ENCODE assay signal across 8 cellular contexts in the genomic region with DNA sequence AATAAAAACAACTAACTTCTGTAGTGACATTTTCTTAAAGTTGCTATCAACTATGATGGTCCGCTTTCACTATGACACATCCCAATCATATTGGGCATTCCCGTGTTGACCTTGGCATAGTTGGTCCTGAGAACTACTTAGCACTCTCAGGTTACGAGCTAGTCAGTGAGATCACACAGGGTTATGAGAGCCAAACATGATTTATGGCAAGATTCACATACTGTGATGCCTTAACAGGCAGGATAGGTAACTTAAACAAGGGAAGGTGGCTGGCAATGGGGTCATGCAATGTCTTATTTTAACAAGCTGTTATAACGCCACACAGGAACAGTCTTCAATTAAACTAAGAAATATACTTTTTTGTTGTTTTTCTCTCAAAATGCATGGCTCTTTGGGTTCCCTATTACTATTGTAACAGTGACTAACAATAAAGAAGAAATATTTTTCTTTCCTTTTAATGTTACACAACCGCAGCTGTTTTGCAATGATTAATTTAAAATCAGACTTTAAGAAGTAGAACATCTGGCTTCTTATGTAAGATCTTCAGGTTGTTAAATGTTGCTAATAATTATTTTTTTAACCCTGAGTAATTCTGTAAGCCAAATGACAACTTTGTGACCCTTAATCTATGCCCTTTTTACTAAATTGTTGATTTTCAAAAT. TPM values are rescaled to one million over a fixed set of nuclear protein-coding genes. Genes with fewer than 3 reads are reported as not detected.
A peak's percentile ranks its signal among the peaks of the same experiment; 100 is the strongest.
DNase-seq lines count a peak whose midpoint lies in the region; ATAC-seq, FAIRE-seq and TF ChIP-seq lines count a peak whose summit lies in the region.
"Not testable (repeated sequence)": the region's sequence is repeated elsewhere in the genome, so short reads cannot be mapped to it uniquely, and the experiment has no call there.

No MANE protein-coding gene starts in this region.

- TF ChIP-seq EP300 in A549 (IDR thresholded peaks at IDR 0.05): not testable (repeated sequence)

- WGBS in A549 (ENCODE audit: missing lambda C conversion rate): 85% methylated on average over 3 of the region's 5 CpGs

- not testable (repeated sequence) for H3K9me2 ChIP-seq in PC-3 (replicated peaks; ENCODE audit: low read length)

- H3K27ac ChIP-seq in A549: not testable (repeated sequence)
- H3K27ac ChIP-seq in PC-3 (ENCODE audit: low read length): peak overlapping the region; percentile 43

- not testable (repeated sequence) for DNase-seq in A549 (ENCODE audit: low read depth in 1 of 2, low spot score in 1 of 2); HTR-8/SVneo (ENCODE audit: insufficient read length, low spot score); urothelium cell line (ENCODE audit: low spot score)
- DNase-seq in EH (ENCODE audit: low read depth) (peak; percentile 16), PC-3 (peak; percentile 12), choroid plexus epithelial cell (ENCODE audit: low read depth) (peak; percentile 20), fibroblast of the aortic adventitia (ENCODE audit: low read depth) (peak; percentile 45), left kidney (ENCODE audit: low read depth, low spot score) (peak; percentile 9)

- TF ChIP-seq CTCF in A549 (IDR thresholded peaks at IDR 0.05); PC-3 (conservative IDR thresholded peaks at IDR 0.05; ENCODE audit: low read depth, low read length); choroid plexus epithelial cell (conservative IDR thresholded peaks at IDR 0.05; ENCODE audit: low read depth, low read length); fibroblast of the aortic adventitia (IDR thresholded peaks at IDR 0.05; ENCODE audit: insufficient read depth, low read length): not testable (repeated sequence)

- peak; percentile 67 for FAIRE-seq in A549 (lab: Jason Lieb, UNC)
- peak; percentile 94 for FAIRE-seq in HTR-8/SVneo (lab: Jason Lieb, UNC)
- FAIRE-seq in urothelium cell line (lab: Jason Lieb, UNC): peak; percentile 59

- not testable (repeated sequence) for TF ChIP-seq POLR2A in A549 (IDR thresholded peaks at IDR 0.05; ENCODE audit: low read length)

- H4K20me1 ChIP-seq in PC-3 (ENCODE audit: low read length): not testable (repeated sequence)

- CTCF ChIA-PET in A549 (lab: Yijun Ruan, JAX); PC-3 (lab: Charles Lee): not testable (repeated sequence)

- H3F3A ChIP-seq in PC-3 (ENCODE audit: low read length, unreplicated experiment): not testable (repeated sequence)

- H3K4me1 ChIP-seq in A549: not testable (repeated sequence)
- H3K4me1 ChIP-seq in PC-3 (ENCODE audit: insufficient read depth, low read length): peaks cover 19% of the 10 kb centered on the region

- not testable (repeated sequence) for H3K9ac ChIP-seq in PC-3 (ENCODE audit: low read length)

- BruUV-seq in PC-3 (replicated peaks; lab: Mats Ljungman, UMichigan): not testable (repeated sequence)

- H3K4me2 ChIP-seq in A549: not testable (repeated sequence)
- H3K4me2 ChIP-seq in PC-3 (ENCODE audit: low read length): 0 out of 2 replicates have a peak overlapping the region, but pooled peaks have one; percentile 13

- H3K79me2 ChIP-seq in PC-3 (ENCODE audit: low read length): not testable (repeated sequence)

- not testable (repeated sequence) for H3K9me3 ChIP-seq in A549; PC-3 (ENCODE audit: low read length)

- not testable (repeated sequence) for TF ChIP-seq RAD21 in A549 (conservative IDR thresholded peaks at IDR 0.05 in 1 of 2, IDR thresholded peaks at IDR 0.05 in 1 of 2)

- not testable (repeated sequence) for H3K4me3 ChIP-seq in A549; PC-3 (ENCODE audit: low read length); choroid plexus epithelial cell (ENCODE audit: low read depth, low read length); fibroblast of the aortic adventitia (ENCODE audit: low read depth, low read length)

- not testable (repeated sequence) for H2AFZ ChIP-seq in PC-3 (ENCODE audit: low read length)

- intact Hi-C loops in PC-3 (cut with micrococcal nuclease): not testable (repeated sequence)

- POLR2A ChIA-PET in A549 (lab: Yijun Ruan, JAX); PC-3 (lab: Charles Lee; ENCODE audit: unreplicated experiment): not testable (repeated sequence)

- not testable (repeated sequence) for H3K36me3 ChIP-seq in PC-3 (ENCODE audit: low read depth, low read length)

- ATAC-seq in A549: not testable (repeated sequence)
- peak; percentile 89 for ATAC-seq in PC-3

- H3K27me3 ChIP-seq in PC-3 (ENCODE audit: low read length): not testable (repeated sequence)

RNA-seq across cellular contexts. Expression of a gene that starts 33.8 kb away (rescaled TPM):
- polyA plus RNA-seq in A549 (2011; rRNA removed): 1.3 and 1.4 TPM in 2 replicates
- 0.11 and 0.16 TPM in 2 replicates for polyA plus RNA-seq in A549 (2012; cell fraction: cytosol; rRNA removed)
- polyA plus RNA-seq in A549 (2012; cell fraction: nucleus; rRNA removed): 0.77 and 0.91 TPM in 2 replicates
- polyA plus RNA-seq in A549 (2017; fragmentation: RNase III; extraction: RNeasy Plus Mini Kit Qiagen cat#74134 plus additional on column Dnase treatment): 0.18 to 0.35 TPM (median 0.26 TPM) in 3 replicates
- polyA minus RNA-seq in A549 (2011; rRNA and poly(A)+ RNA removed): 0.58 TPM in 2 replicates
- total RNA-seq in PC-3 (2014; rRNA removed): 0.92 and 1.1 TPM in 2 replicates
- 1.9 and 8.3 TPM in 2 replicates for total RNA-seq in fibroblast of the aortic adventitia (ENCODE audit: low replicate concordance)
